ENCODE assay signal across 1 cellular context in genomic region chr6:17311595-17312311, GRCh38.
TF ChIP-seq lines count a peak whose summit lies in the region.

No MANE protein-coding gene starts in this region.

TF ChIP-seq in K562, 482 proteins besides CTCF, POLR2A, EP300 and RAD21 (continued from another document and continues in another):
- no peak for TF ChIP-seq CHD7 (IDR thresholded peaks at IDR 0.05; ENCODE audit: low read depth, low read length)
- TF ChIP-seq ZNF639 (CRISPR knock-in tag; conservative IDR thresholded peaks at IDR 0.05 in 1 of 2, IDR thresholded peaks at IDR 0.05 in 1 of 2) = peak in 1 of 2 experiments; percentile 57; a peak in 1 of 4 replicates
- TF ChIP-seq NR4A1 (CRISPR knock-in tag; IDR thresholded peaks at IDR 0.05) = no peak
- peak; percentile 39; the same call in 1 of the 2 replicates for TF ChIP-seq NR4A1 (tag; IDR thresholded peaks at IDR 0.05)
- no peak for TF ChIP-seq PTRF (tag; IDR thresholded peaks at IDR 0.05)
- TF ChIP-seq EHMT2 (IDR thresholded peaks at IDR 0.05) = peak; percentile 56; the same call in 1 of the 2 replicates
- peak; percentile 77; the same call in 1 of the 2 replicates for TF ChIP-seq ZNF589 (CRISPR knock-in tag; IDR thresholded peaks at IDR 0.05; ENCODE audit: low read depth)
- peak; percentile 89 for TF ChIP-seq MAFG (tag; conservative IDR thresholded peaks at IDR 0.05)
- TF ChIP-seq ZBTB2 (IDR thresholded peaks at IDR 0.05) = no peak
- TF ChIP-seq CREM (IDR thresholded peaks at IDR 0.05; ENCODE audit: low read depth) = peak; percentile 71
- peak; percentile 96 for TF ChIP-seq ATF3 (IDR thresholded peaks at IDR 0.05)
- peak; percentile 84 for TF ChIP-seq ATF3 (CRISPR knock-in tag; conservative IDR thresholded peaks at IDR 0.05)
- TF ChIP-seq CBFB (CRISPR knock-in tag; IDR thresholded peaks at IDR 0.05) = 0 out of 2 replicates have a peak, but pooled peaks have one; percentile 50
- TF ChIP-seq SNAPC5 (CRISPR knock-in tag; IDR thresholded peaks at IDR 0.05) = no peak
- TF ChIP-seq PHF20 (IDR thresholded peaks at IDR 0.05; ENCODE audit: partially characterized antibody) = no peak
- no peak for TF ChIP-seq SP1 (CRISPR knock-in tag; IDR thresholded peaks at IDR 0.05)
- TF ChIP-seq CREB1 (IDR thresholded peaks at IDR 0.05) = 0 out of 2 replicates have a peak, but pooled peaks have one; percentile 18
- no peak for TF ChIP-seq CREB1 (CRISPR knock-in tag; IDR thresholded peaks at IDR 0.05)
- no peak for TF ChIP-seq E4F1 (CRISPR knock-in tag; IDR thresholded peaks at IDR 0.05; ENCODE audit: borderline replicate concordance)
- TF ChIP-seq ARID3A (IDR thresholded peaks at IDR 0.05; ENCODE audit: borderline replicate concordance, low read depth, low read length) = no peak
- peak; percentile 50; the same call in 1 of the 2 replicates for TF ChIP-seq NR2C2 (CRISPR knock-in tag; IDR thresholded peaks at IDR 0.05)
- peak; percentile 89 for TF ChIP-seq NR2C2 (tag; IDR thresholded peaks at IDR 0.05)
- peak; percentile 27; the same call in 1 of the 2 replicates for TF ChIP-seq ZNF766 (CRISPR knock-in tag; conservative IDR thresholded peaks at IDR 0.05)
- TF ChIP-seq PBX2 (CRISPR knock-in tag; IDR thresholded peaks at IDR 0.05; ENCODE audit: low read depth) = no peak
- no peak for TF ChIP-seq PBX2 (tag; conservative IDR thresholded peaks at IDR 0.05; ENCODE audit: low read depth)
- TF ChIP-seq GATAD2B (IDR thresholded peaks at IDR 0.05; ENCODE audit: borderline replicate concordance) = no peak
- TF ChIP-seq MAX (CRISPR knock-in tag; IDR thresholded peaks at IDR 0.05) = peak; percentile 36; the same call in 1 of the 2 replicates
- no peak for TF ChIP-seq CC2D1A (IDR thresholded peaks at IDR 0.05)
- no peak for TF ChIP-seq ZC3H8 (IDR thresholded peaks at IDR 0.05)
- TF ChIP-seq MCM7 (IDR thresholded peaks at IDR 0.05) = no peak
- 0 out of 2 replicates have a peak, but pooled peaks have one; percentile 22 for TF ChIP-seq E2F1 (CRISPR knock-in tag; IDR thresholded peaks at IDR 0.05)
- TF ChIP-seq BDP1 (IDR thresholded peaks at IDR 0.05; ENCODE audit: insufficient read depth, insufficient read length) = no peak
